In genomic region chr11:20626279-20626678, GRCh38 we compare ENCODE assay signal across 17 cellular contexts.
DNase-seq lines count a peak whose midpoint lies in the region; ATAC-seq and TF ChIP-seq lines count a peak whose summit lies in the region.
"Had no signal": no experiment of that assay in that cellular context is flagged by ENCODE, and none has a peak within 500 bp of the region (broad histone marks: within the 10 kb centered on the region; RNA-seq: fewer than 3 reads in every experiment).

No MANE protein-coding gene starts in this region.

- H2AFZ ChIP-seq in KMS-11 (ENCODE audit: low read depth) = peak overlapping the region; percentile 38
- H2AFZ ChIP-seq: GM23248 had no signal

- H3K27ac ChIP-seq in KMS-11 = peak overlapping the region; percentile 47; the same call in 1 of the 2 replicates
- H3K27ac ChIP-seq: C4-2B, GM23248 had no signal

- DNase-seq in NCI-H748 treated with DMSO at 0.1 percent for 48 hours (lab: John Stamatoyannopoulos, UW) (peak; percentile 84), NCI-H748 (lab: John Stamatoyannopoulos, UW; ENCODE audit: unreplicated experiment) (no peak), RPMI8226 (peak; percentile 9)
- DNase-seq in activated CD4-positive, alpha-beta T cell treated with anti-CD3 and anti-CD28 coated beads, Interleukin-2, amount 50 U/mL, for 4 hours = no peak
- DNase-seq: ACHN; Caco-2; CD8-positive, alpha-beta T cell; DMS53; GF-D8; GM23248; H7; IMR-90; KG1 had no signal

- H3K4me1 ChIP-seq in KMS-11 (ENCODE audit: low read depth, poor library complexity, severe bottlenecking) = peaks cover 58% of the 10 kb centered on the region
- H3K4me1 ChIP-seq: Caco-2 had no signal

- peak overlapping the region; percentile 56 for H3K4me2 ChIP-seq in KMS-11

- no peak for ATAC-seq in stimulated activated memory B cell treated with anti-CD40 and anti-IgM and Interleukin-4, amounts not matched to agents 10 μg/mL and 1 μg/mL and 100 μg/mL, for 72 hours
- ATAC-seq in GM21786 (IDR thresholded peaks at IDR 0.05; ENCODE audit: unreplicated experiment) = no peak
- ATAC-seq: CD8-positive, alpha-beta T cell had no signal

- no peaks in the 10 kb centered on the region for H3K9me3 Mint-ChIP-seq in stimulated activated memory B cell treated with anti-CD40 and anti-IgM and Interleukin-4, amounts not matched to agents 10 μg/mL and 1 μg/mL and 100 μg/mL, for 72 hours

- no peaks in the 10 kb centered on the region for H3K79me2 ChIP-seq in KMS-11 (ENCODE audit: insufficient read depth, low read depth)

- no peak overlapping the region for H3K9ac ChIP-seq in KMS-11
- H3K9ac ChIP-seq: GM23248 had no signal

- no peak overlapping the region for H3K4me3 ChIP-seq in KMS-11 (IDR thresholded peaks at IDR 0.05; ENCODE audit: insufficient read depth, low read depth, low read length)
- H3K4me3 ChIP-seq: GM23248 had no signal

- H3K27me3 Mint-ChIP-seq in stimulated activated memory B cell treated with anti-CD40 and anti-IgM and Interleukin-4, amounts not matched to agents 10 μg/mL and 1 μg/mL and 100 μg/mL, for 72 hours = peaks cover 26% of the 10 kb centered on the region

- no peaks in the 10 kb centered on the region for H3K4me1 Mint-ChIP-seq in stimulated activated memory B cell treated with anti-CD40 and anti-IgM and Interleukin-4, amounts not matched to agents 10 μg/mL and 1 μg/mL and 100 μg/mL, for 72 hours

- no peaks in the 10 kb centered on the region for H3K36me3 ChIP-seq in KMS-11 (ENCODE audit: insufficient read depth)

- H3K27ac Mint-ChIP-seq in stimulated activated memory B cell treated with anti-CD40 and anti-IgM and Interleukin-4, amounts not matched to agents 10 μg/mL and 1 μg/mL and 100 μg/mL, for 72 hours = no peak overlapping the region
- H3K27ac Mint-ChIP-seq: CD8-positive, alpha-beta T cell had no signal

- H4K20me1 ChIP-seq in KMS-11 (ENCODE audit: insufficient read depth) = no peaks in the 10 kb centered on the region

- no peak overlapping the region for H3K4me3 Mint-ChIP-seq in stimulated activated memory B cell treated with anti-CD40 and anti-IgM and Interleukin-4, amounts not matched to agents 10 μg/mL and 1 μg/mL and 100 μg/mL, for 72 hours
- H3K4me3 Mint-ChIP-seq: CD8-positive, alpha-beta T cell had no signal

- no peaks in the 10 kb centered on the region for H3K36me3 Mint-ChIP-seq in stimulated activated memory B cell treated with anti-CD40 and anti-IgM and Interleukin-4, amounts not matched to agents 10 μg/mL and 1 μg/mL and 100 μg/mL, for 72 hours
- H3K36me3 Mint-ChIP-seq: CD8-positive, alpha-beta T cell had no signal

- no peak for TF ChIP-seq CTCF in KMS-11 (conservative IDR thresholded peaks at IDR 0.05; ENCODE audit: low read depth, low read length)

- H3K27me3 ChIP-seq in KMS-11 (ENCODE audit: insufficient read depth, low read depth) = no peaks in the 10 kb centered on the region

Comparison
In these comparisons a context has a peak if more than half of its experiments do, and no peak if none do; other contexts are left out.
1. DNase-seq: peak in NCI-H748 treated with DMSO at 0.1 percent for 48 hours (single experiment) and RPMI8226 (single experiment); none in NCI-H748 (single experiment) and activated CD4-positive, alpha-beta T cell treated with anti-CD3 and anti-CD28 coated beads, Interleukin-2, amount 50 U/mL, for 4 hours (0 of 2).